In the genomic region with DNA sequence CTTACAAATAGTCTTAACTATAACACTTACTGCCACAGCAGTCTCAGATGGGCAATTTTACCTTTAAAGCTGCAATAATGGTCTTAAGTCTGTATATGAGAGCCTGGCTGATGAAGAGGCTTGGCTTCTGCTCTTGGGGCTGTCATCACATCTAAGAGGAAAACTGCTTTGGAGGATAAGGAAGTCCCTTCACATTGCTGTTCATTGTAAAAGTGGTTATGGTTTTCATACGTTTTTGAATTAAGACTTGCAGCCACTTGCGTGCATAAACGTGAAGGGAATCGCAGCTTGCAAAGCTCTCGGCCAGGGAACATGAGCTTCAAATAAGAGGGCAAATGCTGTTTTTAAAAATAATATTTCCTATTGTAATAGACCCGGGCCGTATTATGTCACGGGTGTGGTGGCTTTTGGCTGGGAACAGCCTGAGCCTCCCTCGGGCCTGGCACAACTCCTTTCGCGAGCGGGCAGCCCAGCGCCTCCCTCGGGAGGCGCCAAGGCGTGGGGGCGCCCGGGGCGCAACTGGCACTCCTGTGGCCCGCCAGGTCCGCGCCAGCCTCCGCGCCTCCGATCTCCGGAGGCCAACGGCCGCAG, we compare ENCODE assay signal across 8 cellular contexts. TPM values are rescaled to one million over a fixed set of nuclear protein-coding genes. Genes with fewer than 3 reads are reported as not detected.
DNase-seq lines count a peak whose midpoint lies in the region; ATAC-seq and TF ChIP-seq lines count a peak whose summit lies in the region.

No MANE protein-coding gene starts in this region.

- no peaks in the 10 kb centered on the region for H3K4me1 Mint-ChIP-seq in natural killer cell treated with Interleukin-12 subunit alpha and Interleukin-12 subunit beta and Interleukin-15 and Interleukin-18, amount 100 ng/mL, for 72 hours (ENCODE audit: low read depth in 2 of 2)

- no peaks in the 10 kb centered on the region for H3K27me3 ChIP-seq in PC-3 (ENCODE audit: low read length)

- ATAC-seq in PC-3 (peak; percentile 62), esophagus mucosa (peak; percentile 64), GM21737 (IDR thresholded peaks at IDR 0.05; ENCODE audit: unreplicated experiment) (no peak), HG03521 (IDR thresholded peaks at IDR 0.05; ENCODE audit: unreplicated experiment) (no peak)
- no peak for ATAC-seq in natural killer cell treated with Interleukin-12 subunit alpha and Interleukin-12 subunit beta and Interleukin-15 and Interleukin-18, amount 100 ng/mL, for 72 hours

- 0 out of 2 replicates have a peak, but pooled peaks cover under 1% of the 10 kb centered on the region for H3K9me2 ChIP-seq in PC-3 (replicated peaks; ENCODE audit: low read length)

- H3K27me3 Mint-ChIP-seq in natural killer cell treated with Interleukin-12 subunit alpha and Interleukin-12 subunit beta and Interleukin-15 and Interleukin-18, amount 100 ng/mL, for 72 hours = peaks cover 9 to 22% of the 10 kb centered on the region in 2 donors

- peak overlapping the region; percentile 79 for H2AFZ ChIP-seq in PC-3 (ENCODE audit: low read length)

- DNase-seq in NCI-H1092 treated with DMSO at 0.1 percent for 48 hours (lab: John Stamatoyannopoulos, UW) (peak; percentile 52), NCI-H1092 (lab: John Stamatoyannopoulos, UW) (no peak), PC-3 (no peak), NCI-H128 (lab: John Stamatoyannopoulos, UW; ENCODE audit: unreplicated experiment) (no peak)
- no peak for DNase-seq in natural killer cell treated with Interleukin-12 subunit alpha and Interleukin-12 subunit beta and Interleukin-15 and Interleukin-18, amount 100 ng/mL, for 72 hours (ENCODE audit: low spot score)

- peak overlapping the region; percentile 77 for H3K9ac ChIP-seq in PC-3 (ENCODE audit: low read length)

- no peak overlapping the region for H3K27ac Mint-ChIP-seq in natural killer cell treated with Interleukin-12 subunit alpha and Interleukin-12 subunit beta and Interleukin-15 and Interleukin-18, amount 100 ng/mL, for 72 hours

- peak overlapping the region; percentile 66 for H3K27ac ChIP-seq in PC-3 (ENCODE audit: low read length)

- no peaks in the 10 kb centered on the region for H3K36me3 ChIP-seq in PC-3 (ENCODE audit: low read depth, low read length)

- BruUV-seq in PC-3 (replicated peaks; lab: Mats Ljungman, UMichigan) = TSS peak; percentile 92

- H3K4me2 ChIP-seq in PC-3 (ENCODE audit: low read length) = peak overlapping the region; percentile 70

- H3K4me3 ChIP-seq in PC-3 (ENCODE audit: low read length) = peak overlapping the region; percentile 96

- peak overlapping the region; percentile 75 for H3K4me3 Mint-ChIP-seq in natural killer cell treated with Interleukin-12 subunit alpha and Interleukin-12 subunit beta and Interleukin-15 and Interleukin-18, amount 100 ng/mL, for 72 hours

- H3K36me3 Mint-ChIP-seq in natural killer cell treated with Interleukin-12 subunit alpha and Interleukin-12 subunit beta and Interleukin-15 and Interleukin-18, amount 100 ng/mL, for 72 hours = no peaks in the 10 kb centered on the region

- POLR2A ChIA-PET in PC-3 (lab: Charles Lee; ENCODE audit: unreplicated experiment) = interaction anchor here (0.7 kb wide), 1 partner anchor 190 kb away, joined by 3 read pairs; no protein-coding TSS in a partner anchor

- peaks cover 44% of the 10 kb centered on the region for H3K79me2 ChIP-seq in PC-3 (ENCODE audit: low read length)

- intact Hi-C loops in PC-3 (cut with micrococcal nuclease) = loop anchor here (10.0 kb wide), 1 partner anchor 69 kb away; no protein-coding TSS in a partner anchor

- H3K9me3 Mint-ChIP-seq in natural killer cell treated with Interleukin-12 subunit alpha and Interleukin-12 subunit beta and Interleukin-15 and Interleukin-18, amount 100 ng/mL, for 72 hours = no peaks in the 10 kb centered on the region

- CTCF ChIA-PET in PC-3 (lab: Charles Lee) = no interaction called here

- H3F3A ChIP-seq in PC-3 (ENCODE audit: low read length, unreplicated experiment) = no peaks in the 10 kb centered on the region

- H4K20me1 ChIP-seq in PC-3 (ENCODE audit: low read length) = no peaks in the 10 kb centered on the region

- peaks cover 33% of the 10 kb centered on the region for H3K4me1 ChIP-seq in PC-3 (ENCODE audit: insufficient read depth, low read length)

- H3K9me3 ChIP-seq in PC-3 (ENCODE audit: low read length) = no peaks in the 10 kb centered on the region

- no peak for TF ChIP-seq CTCF in PC-3 (conservative IDR thresholded peaks at IDR 0.05; ENCODE audit: low read depth, low read length)

RNA-seq across cellular contexts. Expression of a gene that starts 0.6 kb away (rescaled TPM):
- 24.2 and 25.7 TPM in 2 replicates for total RNA-seq in PC-3 (2014; rRNA removed)
- 7.8 TPM for total RNA-seq in esophagus mucosa
- under 1 TPM; 0.17 to 0.53 TPM for total RNA-seq in natural killer cell treated with Interleukin-12 subunit alpha and Interleukin-12 subunit beta and Interleukin-15 and Interleukin-18, amount 100 ng/mL, for 72 hours

RNA-seq across cellular contexts. Expression of a gene that starts 59.9 kb away (rescaled TPM):
- total RNA-seq in PC-3 (2014; rRNA removed) = 20.9 and 27.6 TPM in 2 replicates
- 16.9 TPM for total RNA-seq in esophagus mucosa
- total RNA-seq in natural killer cell treated with Interleukin-12 subunit alpha and Interleukin-12 subunit beta and Interleukin-15 and Interleukin-18, amount 100 ng/mL, for 72 hours = 10 to 100 TPM; 34.9 to 55.1 TPM

RNA-seq across cellular contexts. Expression of a gene that starts 60.0 kb away (rescaled TPM):
- total RNA-seq in PC-3 (2014; rRNA removed) (3.2 and 4.4 TPM in 2 replicates), esophagus mucosa (12.9 TPM)
- total RNA-seq in natural killer cell treated with Interleukin-12 subunit alpha and Interleukin-12 subunit beta and Interleukin-15 and Interleukin-18, amount 100 ng/mL, for 72 hours = 10 to 100 TPM; 12.2 to 16.9 TPM

Comparison
In these comparisons a context has a peak if more than half of its experiments do, and no peak if none do; other contexts are left out.
1. ATAC-seq: peak in PC-3 (single experiment) and esophagus mucosa (single experiment); none in natural killer cell treated with Interleukin-12 subunit alpha and Interleukin-12 subunit beta and Interleukin-15 and Interleukin-18, amount 100 ng/mL, for 72 hours (0 of 2), GM21737 (single experiment) and HG03521 (single experiment).